Comparison of ENCODE assay signal across 17 cellular contexts in genomic region chr16:76854234-76854633, GRCh38.
DNase-seq lines count a peak whose midpoint lies in the region; ATAC-seq, FAIRE-seq and TF ChIP-seq lines count a peak whose summit lies in the region.
"Had no signal": no experiment of that assay in that cellular context is flagged by ENCODE, and none has a peak within 500 bp of the region (broad histone marks: within the 10 kb centered on the region; RNA-seq: fewer than 3 reads in every experiment).

No MANE protein-coding gene starts in this region.

- no peaks in the 10 kb centered on the region for H3K36me3 ChIP-seq in GM23248 (ENCODE audit: low read depth)

- intact Hi-C loops in CD4-positive, alpha-beta T cell (cut with DNase I, micrococcal nuclease): no loop called here

- H3K9me3 ChIP-seq in GM23248 (ENCODE audit: low read depth): no peaks in the 10 kb centered on the region
- H3K9me3 ChIP-seq in CD4-positive, alpha-beta T cell (ENCODE audit: control insufficient read depth, low read length): peaks cover 9% of the 10 kb centered on the region

- POLR2A ChIA-PET in CD4-positive, alpha-beta T cell (lab: Charles Lee): no interaction called here

- H3K27me3 ChIP-seq in GM23248 (replicated peaks; ENCODE audit: insufficient read depth): no peaks in the 10 kb centered on the region
- no peaks in the 10 kb centered on the region for H3K27me3 ChIP-seq in CD4-positive, alpha-beta T cell (ENCODE audit: control insufficient read depth, insufficient read depth, low read length)

- no peak overlapping the region for H3K4me2 ChIP-seq in GM23248 (ENCODE audit: unreplicated experiment)

- no peak overlapping the region for H3K4me3 Mint-ChIP-seq in CD4-positive, alpha-beta T cell
- H3K4me3 Mint-ChIP-seq: activated CD4-positive, alpha-beta memory T cell treated with anti-CD3 and anti-CD28 coated beads, Interleukin-2, amount 10 ng/mL, durations not matched to agents 7 days and 5 days had no signal

- H3K27me3 Mint-ChIP-seq in CD4-positive, alpha-beta T cell: no peaks in the 10 kb centered on the region
- H3K27me3 Mint-ChIP-seq: activated CD4-positive, alpha-beta memory T cell treated with anti-CD3 and anti-CD28 coated beads, Interleukin-2, amount 10 ng/mL, durations not matched to agents 7 days and 5 days had no signal

- no peaks in the 10 kb centered on the region for H3K4me1 Mint-ChIP-seq in CD4-positive, alpha-beta T cell (ENCODE audit: low read depth)
- H3K4me1 Mint-ChIP-seq: activated CD4-positive, alpha-beta memory T cell treated with anti-CD3 and anti-CD28 coated beads, Interleukin-2, amount 10 ng/mL, durations not matched to agents 7 days and 5 days had no signal

- H3K9ac ChIP-seq in GM23248: no peak overlapping the region

- no peaks in the 10 kb centered on the region for H3K79me2 ChIP-seq in GM23248 (ENCODE audit: insufficient read depth)

- H3K27ac ChIP-seq in 22Rv1 (no peak overlapping the region), GM23248 (no peak overlapping the region), substantia nigra (ENCODE audit: low read depth, low read length, poor library complexity, severe bottlenecking) (no peak overlapping the region)
- no peak overlapping the region for H3K27ac ChIP-seq in CD4-positive, alpha-beta T cell (ENCODE audit: low read depth, low read length)

- H3K9me3 Mint-ChIP-seq in CD4-positive, alpha-beta T cell: peaks cover 3% of the 10 kb centered on the region

- no peak overlapping the region for H2AFZ ChIP-seq in GM23248

- no peak for FAIRE-seq in H54 (lab: Jason Lieb, UNC)
- FAIRE-seq: astrocyte, HTR-8/SVneo, keratinocyte had no signal

- 34 to 35% methylated on average over 5 of the region's 5 CpGs for WGBS in GM23248 (ENCODE audit: low coverage in 1 of 2, low lambda C conversion rate in 2 of 2, missing lambda C conversion rate in 2 of 2), 2 experiments

- DNase-seq in GM23248 (peak; percentile 0), RPMI7951 (ENCODE audit: low read depth) (peak; percentile 53), fibroblast of the conjunctiva (ENCODE audit: low read depth) (peak; percentile 0), H54 (ENCODE audit: insufficient read length, low spot score) (no peak), NCI-H510A treated with DMSO at 0.1 percent for 48 hours (lab: John Stamatoyannopoulos, UW) (no peak), substantia nigra (lab: John Stamatoyannopoulos, UW) (no peak)
- DNase-seq in CD4-positive, alpha-beta T cell: no peak
- DNase-seq: activated CD4-positive, alpha-beta memory T cell treated with anti-CD3 and anti-CD28 coated beads, Interleukin-2, amount 10 ng/mL, durations not matched to agents 7 days and 5 days; DMS79 treated with DMSO at 0.1 percent for 48 hours; effector CD4-positive, alpha-beta T cell; NCI-H1092 treated with DMSO at 0.1 percent for 48 hours; NCI-H510A; stimulated activated CD4-positive, alpha-beta T cell treated with anti-CD3 and anti-CD28 coated beads, Interleukin-12 subunit alpha, Interleukin-12 subunit beta, amount 100 ng/mL, for 4 hours had no signal

- H3K9me2 ChIP-seq in GM23248 (ENCODE audit: insufficient read depth): no peaks in the 10 kb centered on the region

- TF ChIP-seq POLR2A in H54 (IDR thresholded peaks at IDR 0.05; ENCODE audit: low read depth, low read length): no peak

- H3F3A ChIP-seq in GM23248 (ENCODE audit: insufficient read depth): no peaks in the 10 kb centered on the region

- ATAC-seq in CD4-positive, alpha-beta T cell (ENCODE audit: poor library complexity): no peak

- no peaks in the 10 kb centered on the region for H3K4me1 ChIP-seq in GM23248 (ENCODE audit: insufficient read depth)

- no peak overlapping the region for H3K4me3 ChIP-seq in GM23248

- no peaks in the 10 kb centered on the region for H4K20me1 ChIP-seq in GM23248 (ENCODE audit: insufficient read depth)

- CTCF ChIA-PET in CD4-positive, alpha-beta T cell (lab: Charles Lee): no interaction called here

- in situ Hi-C loops in GM23248 (cut with MboI): no loop called here

- no peak overlapping the region for H3K27ac Mint-ChIP-seq in CD4-positive, alpha-beta T cell
- H3K27ac Mint-ChIP-seq: activated CD4-positive, alpha-beta memory T cell treated with anti-CD3 and anti-CD28 coated beads, Interleukin-2, amount 10 ng/mL, durations not matched to agents 7 days and 5 days had no signal

- peak; percentile 27; the same call in 1 of the 2 replicates for TF ChIP-seq CTCF in 22Rv1 (IDR thresholded peaks at IDR 0.05)
- TF ChIP-seq CTCF in CD4-positive, alpha-beta T cell (IDR thresholded peaks at IDR 0.05): no peak

- H3K36me3 Mint-ChIP-seq in CD4-positive, alpha-beta T cell (ENCODE audit: low read depth): no peaks in the 10 kb centered on the region

Comparison
In these comparisons a context has a peak if more than half of its experiments do, and no peak if none do; other contexts are left out.
1. DNase-seq: peak in GM23248 (single experiment), RPMI7951 (single experiment) and fibroblast of the conjunctiva (single experiment); none in H54 (single experiment), NCI-H510A treated with DMSO at 0.1 percent for 48 hours (single experiment), substantia nigra (0 of 49) and CD4-positive, alpha-beta T cell (0 of 10).